14 cellular contexts compared by ENCODE assay signal in genomic region chr5:6236858-6237481, GRCh38.
DNase-seq lines count a peak whose midpoint lies in the region; ATAC-seq, FAIRE-seq and TF ChIP-seq lines count a peak whose summit lies in the region.
"Had no signal": no experiment of that assay in that cellular context is flagged by ENCODE, and none has a peak within 500 bp of the region (broad histone marks: within the 10 kb centered on the region; RNA-seq: fewer than 3 reads in every experiment).

No MANE protein-coding gene starts in this region.

- no peaks in the 10 kb centered on the region for H3K36me3 ChIP-seq in RWPE2 (ENCODE audit: low read depth)
- H3K36me3 ChIP-seq: colonic mucosa had no signal

- ATAC-seq in HG02938 (IDR thresholded peaks at IDR 0.05; ENCODE audit: unreplicated experiment) = peak; percentile 83
- ATAC-seq in RWPE2 (ENCODE audit: low read depth) = no peak
- ATAC-seq: activated CD4-positive, CD25-positive, alpha-beta regulatory T cell treated with anti-CD3 and anti-CD28 coated beads, Interleukin-2, amount 50 U/mL, for 24 hours had no signal

- peaks cover 7% of the 10 kb centered on the region for H3K9me3 ChIP-seq in RWPE2 (ENCODE audit: severe bottlenecking)
- H3K9me3 ChIP-seq: colonic mucosa had no signal

- no peak for DNase-seq in GM12892 (ENCODE audit: insufficient read length)
- peak; percentile 15 for DNase-seq in GM20000 (ENCODE audit: low spot score)
- no peak for DNase-seq in RWPE2 (ENCODE audit: low spot score)
- DNase-seq in GM03348 (ENCODE audit: low spot score) = no peak
- no peak for DNase-seq in SIG-M5 (lab: John Stamatoyannopoulos, UW)
- DNase-seq in GM19238 (ENCODE audit: insufficient read length, low spot score) = no peak
- no peak for DNase-seq in DMS114 treated with DMSO at 0.1 percent for 48 hours (lab: John Stamatoyannopoulos, UW; ENCODE audit: unreplicated experiment)
- DNase-seq: amniotic stem cell, colonic mucosa, NCI-H2171, trophoblast cell had no signal

- H3K4me1 ChIP-seq in RWPE2 (ENCODE audit: insufficient read depth, poor library complexity, severe bottlenecking) = peaks cover 13% of the 10 kb centered on the region
- H3K4me1 ChIP-seq: colonic mucosa, parathyroid adenoma had no signal

- TF ChIP-seq CTCF in GM20000 (IDR thresholded peaks at IDR 0.05; ENCODE audit: extremely low read depth, missing control alignments) = no peak
- TF ChIP-seq CTCF in RWPE2 (IDR thresholded peaks at IDR 0.05; ENCODE audit: poor library complexity, severe bottlenecking) = no peak

- peak; percentile 21 for FAIRE-seq in GM12892 (lab: Jason Lieb, UNC)

- no peak for TF ChIP-seq POLR2A in GM12892 (IDR thresholded peaks at IDR 0.05; ENCODE audit: low read depth, low read length)

- no peaks in the 10 kb centered on the region for H3K27me3 ChIP-seq in RWPE2 (ENCODE audit: insufficient read depth, poor library complexity, severe bottlenecking)
- H3K27me3 ChIP-seq: colonic mucosa had no signal

- no peak overlapping the region for H3K4me3 ChIP-seq in RWPE2 (ENCODE audit: severe bottlenecking)
- H3K4me3 ChIP-seq: colonic mucosa had no signal

- peak overlapping the region; percentile 3 for H3K27ac ChIP-seq in RWPE2 (ENCODE audit: poor library complexity, severe bottlenecking)
- H3K27ac ChIP-seq: colonic mucosa, parathyroid adenoma had no signal
